8 cellular contexts compared by ENCODE assay signal in genomic region chr1:46442317-46443161, GRCh38. TPM values are rescaled to one million over a fixed set of nuclear protein-coding genes. Genes with fewer than 3 reads are reported as not detected.
DNase-seq lines count a peak whose midpoint lies in the region; ATAC-seq and TF ChIP-seq lines count a peak whose summit lies in the region.

No MANE protein-coding gene starts in this region.

- TF ChIP-seq CTCF in endothelial cell (IDR thresholded peaks at IDR 0.05; ENCODE audit: unreplicated experiment) (peak; percentile 93), mucosa of descending colon (IDR thresholded peaks at IDR 0.05) (peak; percentile 95)

- intact Hi-C loops in mucosa of descending colon (cut with DNase I, micrococcal nuclease) = no loop called here

- DNase-seq in ACHN (peak; percentile 91), NCI-H774 (lab: John Stamatoyannopoulos, UW) (peak; percentile 77), endothelial cell (ENCODE audit: low spot score) (peak; percentile 94), mucosa of descending colon (peak; percentile 80 to 91 (median 86))
- DNase-seq in activated CD8-positive, alpha-beta memory T cell treated with anti-CD3 and anti-CD28 coated beads for 48 hours (ENCODE audit: low read depth in 2 of 3, low spot score in 2 of 3) = peak; percentile 46 to 76 (median 66)
- peak; percentile 54 to 73 for DNase-seq in stimulated activated CD8-positive, alpha-beta memory T cell treated with anti-CD3 and anti-CD28 coated beads, Interleukin-2, amount 100 ng/mL, for 48 hours (ENCODE audit: low read depth in 2 of 2)

- H3K36me3 ChIP-seq in mucosa of descending colon (ENCODE audit: low read depth) = no peaks in the 10 kb centered on the region

- H3K4me1 Mint-ChIP-seq in endothelial cell (ENCODE audit: unreplicated experiment) = peaks cover 4% of the 10 kb centered on the region

- H3K27ac Mint-ChIP-seq in endothelial cell (ENCODE audit: unreplicated experiment) = peak overlapping the region; percentile 83

- ATAC-seq in GM18499 (IDR thresholded peaks at IDR 0.05; ENCODE audit: insufficient read depth, unreplicated experiment) (peak; percentile 66), HG03280 (IDR thresholded peaks at IDR 0.05; ENCODE audit: unreplicated experiment) (peak; percentile 63), mucosa of descending colon (peak; percentile 91)

- peaks cover 15% of the 10 kb centered on the region for H3K27me3 Mint-ChIP-seq in endothelial cell (ENCODE audit: unreplicated experiment)

- H3K4me3 ChIP-seq in mucosa of descending colon = no peak overlapping the region

- in situ Hi-C loops in ACHN (cut with HindIII; ENCODE audit: low pct_ligation_motif_present, low pct_unique_long_range_greater_than_20kb, low sequenced_read_pairs) = no loop called here

- H3K4me1 ChIP-seq in mucosa of descending colon (ENCODE audit: low read depth) = peaks cover 6% of the 10 kb centered on the region

- H3K9me3 Mint-ChIP-seq in endothelial cell (ENCODE audit: unreplicated experiment) = no peaks in the 10 kb centered on the region

- H3K4me3 Mint-ChIP-seq in endothelial cell (ENCODE audit: unreplicated experiment) = peak overlapping the region; percentile 89

- no peaks in the 10 kb centered on the region for H3K9me3 ChIP-seq in mucosa of descending colon

- no peaks in the 10 kb centered on the region for H3K36me3 Mint-ChIP-seq in endothelial cell (ENCODE audit: low read depth, unreplicated experiment)

RNA-seq across cellular contexts. Expression of gene DMBX1, which starts 47.1 kb away (rescaled TPM):
- total RNA-seq in endothelial cell (ENCODE audit: unreplicated experiment) (not detected), mucosa of descending colon (not detected)

RNA-seq across cellular contexts. Expression of gene FAAH, which starts 48.4 kb away (rescaled TPM):
- total RNA-seq in endothelial cell (ENCODE audit: unreplicated experiment) (2.7 TPM), mucosa of descending colon (100 to 1,000 TPM in 1 of 3 donors, 10 to 100 TPM in 2; 51.7 to 130 (median 60.2) TPM)

Comparison
In these comparisons a context has a peak if more than half of its experiments do, and no peak if none do; other contexts are left out.
1. RNA of gene FAAH, which starts 48.4 kb away (total RNA-seq): 51.7 to 130 TPM in mucosa of descending colon; 2.7 TPM in endothelial cell (single experiment); every median in the first group is over 10 times any median in the second.
2. Peak in every context shown above with its lines, with median percentiles within 50 percentile points of each other: DNase-seq and ATAC-seq.